10 cellular contexts compared by ENCODE assay signal in the genomic region with DNA sequence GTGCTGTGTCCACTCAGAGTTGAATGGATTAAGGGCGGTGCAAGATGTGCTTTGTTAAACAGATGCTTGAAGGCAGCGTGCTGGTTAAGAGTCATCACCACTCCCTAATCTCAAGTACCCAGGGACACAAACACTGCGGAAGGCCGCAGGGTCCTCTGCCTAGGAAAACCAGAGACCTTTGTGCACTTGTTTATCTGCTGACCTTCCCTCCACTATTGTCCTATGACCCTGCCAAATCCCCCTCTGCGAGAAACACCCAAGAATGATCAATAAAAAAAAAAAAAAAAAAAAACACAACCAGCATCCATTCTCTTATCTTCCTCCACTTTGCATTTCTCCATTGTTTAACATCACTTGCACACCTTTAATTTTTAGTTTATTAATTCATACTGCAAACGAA. TPM values are rescaled to one million over a fixed set of nuclear protein-coding genes. Genes with fewer than 3 reads are reported as not detected.
A peak's percentile ranks its signal among the peaks of the same experiment; 100 is the strongest.
DNase-seq lines count a peak whose midpoint lies in the region; ATAC-seq, FAIRE-seq and TF ChIP-seq lines count a peak whose summit lies in the region.
"Not testable (repeated sequence)": the region's sequence is repeated elsewhere in the genome, so short reads cannot be mapped to it uniquely, and the experiment has no call there.
"Had no signal": no experiment of that assay in that cellular context is flagged by ENCODE, and none has a peak within 500 bp of the region (broad histone marks: within the 10 kb centered on the region; RNA-seq: fewer than 3 reads in every experiment).

No MANE protein-coding gene starts in this region.

- H2AFZ ChIP-seq in GM23338; OCI-LY7 (ENCODE audit: low read length): not testable (repeated sequence)

- H3K27me3 Mint-ChIP-seq in GM23338 (ENCODE audit: insufficient read depth, low read depth, poor library complexity), result peaks cover 12% of the 10 kb centered on the region
- not testable (repeated sequence) for H3K27me3 Mint-ChIP-seq in activated T-cell treated with anti-CD3 and anti-CD28 coated beads, Interleukin-2, amount 50 U/mL, for 4 hours (ENCODE audit: low read depth); naive B cell

- H3K4me1 Mint-ChIP-seq in GM23338 (peaks cover 17% of the 10 kb centered on the region), naive B cell (peaks cover 18 to 41% (median 21%) of the 10 kb centered on the region in 3 donors)
- H3K4me1 Mint-ChIP-seq in activated T-cell treated with anti-CD3 and anti-CD28 coated beads, Interleukin-2, amount 50 U/mL, for 4 hours (ENCODE audit: low read depth), result peaks cover 39% of the 10 kb centered on the region

- not testable (repeated sequence) for H4K20me1 ChIP-seq in GM23338 (replicated peaks; ENCODE audit: insufficient read depth); OCI-LY7 (ENCODE audit: insufficient read depth, low read length)

- H3K4me2 ChIP-seq in A549 (peak overlapping the region; percentile 84), GM23338 (peak overlapping the region; percentile 82), OCI-LY7 (ENCODE audit: low read length) (peak overlapping the region; percentile 92)

- peaks cover 73% of the 10 kb centered on the region for H3K79me2 ChIP-seq in GM23338 (replicated peaks; ENCODE audit: insufficient read depth)
- H3K79me2 ChIP-seq in OCI-LY7 (ENCODE audit: insufficient read depth, low read depth, low read length), result peaks cover 38% of the 10 kb centered on the region

- not testable (repeated sequence) for DNase-seq in A549 (ENCODE audit: low read depth in 1 of 2, low spot score in 1 of 2); GM23338 (ENCODE audit: low spot score); OCI-LY7 (ENCODE audit: low spot score); activated T-cell treated with anti-CD3 and anti-CD28 coated beads, Interleukin-2, amount 50 U/mL, for 4 hours; colonic mucosa; left ventricle myocardium inferior; naive B cell; spleen

- H3K4me1 ChIP-seq in A549, result peaks cover 28% of the 10 kb centered on the region
- peaks cover 21% of the 10 kb centered on the region for H3K4me1 ChIP-seq in GM23338 (ENCODE audit: insufficient read depth)
- peaks cover 12% of the 10 kb centered on the region for H3K4me1 ChIP-seq in OCI-LY7 (ENCODE audit: insufficient read depth, low read length, poor library complexity, severe bottlenecking)
- H3K4me1 ChIP-seq in colonic mucosa, result not testable (repeated sequence)
- peaks cover 49% of the 10 kb centered on the region for H3K4me1 ChIP-seq in left ventricle myocardium inferior
- H3K4me1 ChIP-seq in spleen, result peaks cover 11 to 47% (median 30%) of the 10 kb centered on the region in 6 donors

- H3K9me2 ChIP-seq in GM23338 (ENCODE audit: insufficient read depth); OCI-LY7 (ENCODE audit: insufficient read depth, low read length): not testable (repeated sequence)

- not testable (repeated sequence) for TF ChIP-seq CTCF in A549 (IDR thresholded peaks at IDR 0.05); GM23338 (conservative IDR thresholded peaks at IDR 0.05; ENCODE audit: low read depth in 2 of 2); OCI-LY7 (conservative IDR thresholded peaks at IDR 0.05; ENCODE audit: low read length); colonic mucosa (IDR thresholded peaks at IDR 0.05); left ventricle myocardium inferior (IDR thresholded peaks at IDR 0.05; ENCODE audit: borderline replicate concordance); spleen (IDR thresholded peaks at IDR 0.05 in 8 of 11, conservative IDR thresholded peaks at IDR 0.05 in 3 of 11)

- H3K4me3 Mint-ChIP-seq in GM23338 (peak overlapping the region; percentile 98), naive B cell (peak overlapping the region; percentile 93 to 99 (median 98))
- peak overlapping the region; percentile 93 for H3K4me3 Mint-ChIP-seq in activated T-cell treated with anti-CD3 and anti-CD28 coated beads, Interleukin-2, amount 50 U/mL, for 4 hours

- H3K27me3 ChIP-seq in GM23338 (ENCODE audit: insufficient read depth); colonic mucosa; left ventricle myocardium inferior (ENCODE audit: low read depth); spleen (replicated peaks in 1 of 7): not testable (repeated sequence)

- not testable (repeated sequence) for FAIRE-seq in A549 (lab: Jason Lieb, UNC)

- POLR2A ChIA-PET in A549 (lab: Yijun Ruan, JAX), result not testable (repeated sequence)
- POLR2A ChIA-PET in OCI-LY7 (lab: Charles Lee), result interaction anchor here (0.8 to 2.0 kb wide), 8 partner anchors 8 to 749 kb away, joined by 3 to 15 read pairs (median 6); no protein-coding TSS in a partner anchor

- H3K9me3 Mint-ChIP-seq in GM23338; activated T-cell treated with anti-CD3 and anti-CD28 coated beads, Interleukin-2, amount 50 U/mL, for 4 hours; naive B cell: not testable (repeated sequence)

- not testable (repeated sequence) for H3F3A ChIP-seq in GM23338 (replicated peaks; ENCODE audit: low read depth)

- not testable (repeated sequence) for TF ChIP-seq POLR2A in A549 (IDR thresholded peaks at IDR 0.05; ENCODE audit: low read length); spleen (IDR thresholded peaks at IDR 0.05)

- H3K9ac ChIP-seq in colonic mucosa (ENCODE audit: low read depth in 2 of 2, low read length in 2 of 2), result peak overlapping the region in 1 of 2 donors; percentile 89

- not testable (repeated sequence) for H3K36me3 ChIP-seq in GM23338 (ENCODE audit: insufficient read depth); OCI-LY7 (ENCODE audit: insufficient read depth, low read length); colonic mucosa; left ventricle myocardium inferior; spleen

- peaks cover 19% of the 10 kb centered on the region for H3K36me3 Mint-ChIP-seq in GM23338 (ENCODE audit: low read depth)
- not testable (repeated sequence) for H3K36me3 Mint-ChIP-seq in activated T-cell treated with anti-CD3 and anti-CD28 coated beads, Interleukin-2, amount 50 U/mL, for 4 hours (ENCODE audit: insufficient read depth); naive B cell

- H3K27ac ChIP-seq in A549, result peak overlapping the region; percentile 85 to 90
- H3K27ac ChIP-seq in GM23338 (ENCODE audit: low read depth), result peak overlapping the region; percentile 92; the same call in 1 of the 2 replicates
- H3K27ac ChIP-seq in OCI-LY7 (ENCODE audit: low read depth, low read length, poor library complexity, severe bottlenecking); colonic mucosa: not testable (repeated sequence)
- H3K27ac ChIP-seq in left ventricle myocardium inferior (replicated peaks), result peak overlapping the region; percentile 96
- peak overlapping the region in 5 of 8 donors; percentile 92 to 98 (median 96) for H3K27ac ChIP-seq in spleen

- not testable (repeated sequence) for TF ChIP-seq RAD21 in A549 (conservative IDR thresholded peaks at IDR 0.05 in 1 of 2, IDR thresholded peaks at IDR 0.05 in 1 of 2)

- intact Hi-C loops in OCI-LY7 (cut with micrococcal nuclease; ENCODE audit: unreplicated experiment) (loop anchor here (5.0 to 10.0 kb wide), 2 partner anchors 1234 to 1531 kb away; partner anchors contain the start of gene FBXO5), colonic mucosa (cut with DNase I) (loop anchor here (5.0 kb wide), 1 partner anchor 59 kb away; the partner anchor contains the start of gene ZBTB2)
- intact Hi-C loops in left ventricle myocardium inferior (cut with micrococcal nuclease); spleen (cut with DNase I; ENCODE audit: low total_unique reads): not testable (repeated sequence)

- not testable (repeated sequence) for TF ChIP-seq EP300 in A549 (IDR thresholded peaks at IDR 0.05)

- not testable (repeated sequence) for H3K9me3 ChIP-seq in A549; OCI-LY7 (ENCODE audit: low read length); colonic mucosa; left ventricle myocardium inferior (replicated peaks); spleen

- CTCF ChIA-PET in A549 (lab: Yijun Ruan, JAX), result interaction anchor here (1.2 kb wide), 1 partner anchor 15 kb away, joined by 4 read pairs; no protein-coding TSS in a partner anchor
- CTCF ChIA-PET in OCI-LY7 (lab: Charles Lee; ENCODE audit: unreplicated experiment), result not testable (repeated sequence)

- peak overlapping the region; percentile 98 for H3K27ac Mint-ChIP-seq in GM23338
- peak overlapping the region in 4 of 6 donors; percentile 28 to 94 (median 62) for H3K27ac Mint-ChIP-seq in naive B cell

- peak overlapping the region; percentile 78 for H3K4me3 ChIP-seq in A549
- H3K4me3 ChIP-seq in GM23338, result peak overlapping the region; percentile 73
- peak overlapping the region; percentile 79 for H3K4me3 ChIP-seq in OCI-LY7 (ENCODE audit: low read depth, low read length, poor library complexity, severe bottlenecking)
- H3K4me3 ChIP-seq in colonic mucosa, result peak overlapping the region; percentile 88
- H3K4me3 ChIP-seq in left ventricle myocardium inferior, result peak overlapping the region; percentile 86
- peak overlapping the region in 7 of 8 donors; percentile 71 to 94 (median 88) for H3K4me3 ChIP-seq in spleen

- not testable (repeated sequence) for BruUV-seq in OCI-LY7 (replicated peaks; lab: Mats Ljungman, UMichigan)

- ATAC-seq in A549; GM23338; activated T-cell treated with anti-CD3 and anti-CD28 coated beads, Interleukin-2, amount 50 U/mL, for 4 hours; naive B cell (ENCODE audit: low read depth in 2 of 2): not testable (repeated sequence)

- 18% methylated on average over 6 of the region's 6 CpGs for WGBS in A549 (ENCODE audit: missing lambda C conversion rate)
- 35 to 70% (median 51%) methylated on average over 5 to 6 of the region's 6 CpGs for WGBS in spleen, 5 donors

RNA-seq across cellular contexts. Expression of gene RMND1, which starts 1.0 kb away (rescaled TPM):
- 11.5 and 13.1 TPM in 2 replicates for polyA plus RNA-seq in A549 (2011; rRNA removed)
- 4.3 and 5.0 TPM in 2 replicates for polyA plus RNA-seq in A549 (2012; cell fraction: cytosol; rRNA removed)
- 1.8 and 3.0 TPM in 2 replicates for polyA plus RNA-seq in A549 (2012; cell fraction: nucleus; rRNA removed)
- 11.7 to 12.5 TPM (median 11.7 TPM) in 3 replicates for polyA plus RNA-seq in A549 (2017; fragmentation: RNase III; extraction: RNeasy Plus Mini Kit Qiagen cat#74134 plus additional on column Dnase treatment)
- polyA minus RNA-seq in A549 (2011; rRNA and poly(A)+ RNA removed), result 6.4 and 7.0 TPM in 2 replicates
- 27.7 and 34.4 TPM in 2 replicates for total RNA-seq in GM23338 (2014; rRNA removed; shearing (Covaris generic))
- polyA plus RNA-seq in GM23338 (2016; fragmentation: Nextera tagmentation; extraction: Ambion mirVana), result 23.5 and 27.5 TPM in 2 replicates
- total RNA-seq in OCI-LY7 (2014; rRNA removed; shearing (Covaris generic)), result 10.2 and 21.2 TPM in 2 replicates
- total RNA-seq in OCI-LY7 (2022), result 22.0 and 22.3 TPM in 2 replicates
- 10 to 100 TPM; 15.3 to 18.1 (median 16.5) TPM for total RNA-seq in activated T-cell treated with anti-CD3 and anti-CD28 coated beads, Interleukin-2, amount 50 U/mL, for 4 hours
- 10 to 100 TPM; 20.3 to 20.4 TPM for total RNA-seq in colonic mucosa
- total RNA-seq in left ventricle myocardium inferior, result 17.3 TPM
- 10 to 100 TPM in 3 of 6 donors, 1 to 10 TPM in 3; 2.7 to 13.8 (median 9.8) TPM for polyA plus RNA-seq in naive B cell (ENCODE audit: low read depth in 6 of 6)
- total RNA-seq in spleen, result 10 to 100 TPM; 12.6 to 23.2 (median 17.0) TPM
- polyA plus RNA-seq in spleen, result 10 to 100 TPM; 11.7 to 13.4 (median 13.1) TPM

RNA-seq across cellular contexts. Expression of gene CCDC170, which starts 42.9 kb away (rescaled TPM):
- 0.53 and 0.61 TPM in 2 replicates for polyA plus RNA-seq in A549 (2011; rRNA removed)
- 0.03 and 0.04 TPM in 2 replicates for polyA plus RNA-seq in A549 (2012; cell fraction: cytosol; rRNA removed)
- polyA plus RNA-seq in A549 (2012; cell fraction: nucleus; rRNA removed), result 0.01 TPM in 1 of 2 replicates, not detected in the other
- polyA plus RNA-seq in A549 (2017; fragmentation: RNase III; extraction: RNeasy Plus Mini Kit Qiagen cat#74134 plus additional on column Dnase treatment), result 0.05 to 0.09 TPM (median 0.07 TPM) in 3 replicates
- 0.39 and 1.1 TPM in 2 replicates for polyA minus RNA-seq in A549 (2011; rRNA and poly(A)+ RNA removed)
- total RNA-seq in GM23338 (2014; rRNA removed; shearing (Covaris generic)), result 2.1 TPM in 1 of 2 replicates, not detected in the other
- 0.03 and 0.18 TPM in 2 replicates for polyA plus RNA-seq in GM23338 (2016; fragmentation: Nextera tagmentation; extraction: Ambion mirVana)
- not detected in 2 replicates for total RNA-seq in OCI-LY7 (2014; rRNA removed; shearing (Covaris generic))
- total RNA-seq in OCI-LY7 (2022), result not detected in 2 replicates
- not detected for total RNA-seq in activated T-cell treated with anti-CD3 and anti-CD28 coated beads, Interleukin-2, amount 50 U/mL, for 4 hours
- total RNA-seq in colonic mucosa, result under 1 TPM; 0.77 to 0.86 TPM
- total RNA-seq in left ventricle myocardium inferior, result 0.36 TPM
- not detected for polyA plus RNA-seq in naive B cell (ENCODE audit: low read depth in 6 of 6)
- 1 to 10 TPM; 1.6 to 4.3 (median 3.3) TPM for total RNA-seq in spleen
- polyA plus RNA-seq in spleen, result under 1 TPM; 0.49 to 0.54 (median 0.54) TPM
- total RNA-seq: A172, Daoy had no signal

RNA-seq across cellular contexts. Expression of gene ZBTB2, which starts 59.6 kb away (rescaled TPM):
- polyA plus RNA-seq in A549 (2011; rRNA removed), result 15.3 and 17.3 TPM in 2 replicates
- polyA plus RNA-seq in A549 (2012; cell fraction: cytosol; rRNA removed), result 12.5 and 15.3 TPM in 2 replicates
- 6.9 and 7.4 TPM in 2 replicates for polyA plus RNA-seq in A549 (2012; cell fraction: nucleus; rRNA removed)
- 10.8 to 12.0 TPM (median 11.4 TPM) in 3 replicates for polyA plus RNA-seq in A549 (2017; fragmentation: RNase III; extraction: RNeasy Plus Mini Kit Qiagen cat#74134 plus additional on column Dnase treatment)
- polyA minus RNA-seq in A549 (2011; rRNA and poly(A)+ RNA removed), result 21.6 and 23.6 TPM in 2 replicates
- 20.6 and 21.9 TPM in 2 replicates for total RNA-seq in GM23338 (2014; rRNA removed; shearing (Covaris generic))
- 10.7 and 11.4 TPM in 2 replicates for polyA plus RNA-seq in GM23338 (2016; fragmentation: Nextera tagmentation; extraction: Ambion mirVana)
- 16.4 and 17.0 TPM in 2 replicates for total RNA-seq in OCI-LY7 (2014; rRNA removed; shearing (Covaris generic))
- 17.0 and 18.4 TPM in 2 replicates for total RNA-seq in OCI-LY7 (2022)
- 10 to 100 TPM; 18.5 to 21.7 (median 19.5) TPM for total RNA-seq in activated T-cell treated with anti-CD3 and anti-CD28 coated beads, Interleukin-2, amount 50 U/mL, for 4 hours
- 10 to 100 TPM in 1 of 2 donors, 1 to 10 TPM in 1; 9.6 to 13.7 TPM for total RNA-seq in colonic mucosa
- total RNA-seq in left ventricle myocardium inferior, result 4.6 TPM
- 10 to 100 TPM; 11.6 to 22.7 (median 14.5) TPM for polyA plus RNA-seq in naive B cell (ENCODE audit: low read depth in 6 of 6)
- total RNA-seq in spleen, result 10 to 100 TPM; 13.2 to 19.1 (median 14.8) TPM
- polyA plus RNA-seq in spleen, result 10 to 100 TPM; 11.0 to 11.4 (median 11.3) TPM
